In genomic region chr12:109433618-109434017, GRCh38 we compare ENCODE assay signal across 12 cellular contexts. TPM values are rescaled to one million over a fixed set of nuclear protein-coding genes. Genes with fewer than 3 reads are reported as not detected.
A peak's percentile ranks its signal among the peaks of the same experiment; 100 is the strongest.
DNase-seq lines count a peak whose midpoint lies in the region; ATAC-seq, FAIRE-seq and TF ChIP-seq lines count a peak whose summit lies in the region.
"Had no signal": no experiment of that assay in that cellular context is flagged by ENCODE, and none has a peak within 500 bp of the region (broad histone marks: within the 10 kb centered on the region; RNA-seq: fewer than 3 reads in every experiment).

No MANE protein-coding gene starts in this region.

- DNase-seq in COLO668 (lab: John Stamatoyannopoulos, UW; ENCODE audit: unreplicated experiment), result peak; percentile 13
- DNase-seq in HuH-7 (ENCODE audit: low spot score), result peak; percentile 75
- peak; percentile 37 for DNase-seq in nephron progenitor cell
- DNase-seq in glomerular visceral epithelial cell (ENCODE audit: extremely low spot score), result no peak
- DNase-seq in frontal cortex (ENCODE audit: low spot score in 2 of 2), result no peak
- DNase-seq in GM20000 (ENCODE audit: low spot score), result no peak
- DNase-seq: head of caudate nucleus, NCI-H1105, T-helper 17 cell had no signal

- peak overlapping the region; percentile 61 to 89 for H3K27ac ChIP-seq in esophagus (ENCODE audit: low read depth in 2 of 2, low read length in 1 of 2)

- peaks cover 36% of the 10 kb centered on the region for H3K4me1 Mint-ChIP-seq in nephron progenitor cell

- ATAC-seq in HG03432 (IDR thresholded peaks at IDR 0.05; ENCODE audit: unreplicated experiment), result no peak

- H3K36me3 ChIP-seq in esophagus (ENCODE audit: control insufficient read depth in 2 of 2, insufficient read depth in 2 of 2, low read length in 1 of 2), result no peaks in the 10 kb centered on the region

- no peak for FAIRE-seq in frontal cortex (lab: Jason Lieb, UNC)

- H3K36me3 Mint-ChIP-seq in nephron progenitor cell (ENCODE audit: low read depth), result no peaks in the 10 kb centered on the region
- H3K36me3 Mint-ChIP-seq: activated naive CD8-positive, alpha-beta T cell had no signal

- H3K27me3 Mint-ChIP-seq in nephron progenitor cell (ENCODE audit: low read depth, poor library complexity), result peaks cover 3% of the 10 kb centered on the region
- H3K27me3 Mint-ChIP-seq: activated naive CD8-positive, alpha-beta T cell; T-helper 17 cell had no signal

- H3K4me3 ChIP-seq in esophagus (ENCODE audit: low read depth in 1 of 2, low read length in 2 of 2), result no peak overlapping the region

- peak; percentile 44 for TF ChIP-seq CTCF in nephron progenitor cell (IDR thresholded peaks at IDR 0.05)
- no peak for TF ChIP-seq CTCF in GM20000 (IDR thresholded peaks at IDR 0.05; ENCODE audit: extremely low read depth, missing control alignments)

- no peaks in the 10 kb centered on the region for H3K9me3 Mint-ChIP-seq in nephron progenitor cell

- H3K9me3 ChIP-seq in esophagus (ENCODE audit: control insufficient read depth in 2 of 2, insufficient read depth in 1 of 2, low read depth in 1 of 2, low read length in 1 of 2), result peaks cover 0 to 3% of the 10 kb centered on the region in 2 donors

- peaks cover 2 to 10% of the 10 kb centered on the region in 2 donors for H3K4me1 ChIP-seq in esophagus (ENCODE audit: control insufficient read depth in 2 of 2, insufficient read depth in 2 of 2, low read length in 1 of 2)

- H3K4me3 Mint-ChIP-seq in nephron progenitor cell, result no peak overlapping the region
- H3K4me3 Mint-ChIP-seq: T-helper 17 cell had no signal

- no peak overlapping the region for H3K27ac Mint-ChIP-seq in nephron progenitor cell
- H3K27ac Mint-ChIP-seq: activated naive CD8-positive, alpha-beta T cell had no signal

- H3K27me3 ChIP-seq in esophagus (ENCODE audit: control insufficient read depth in 1 of 2, insufficient read depth in 2 of 2, low read length in 2 of 2), result no peaks in the 10 kb centered on the region

- WGBS in esophagus, 2 donors, result 70 to 71% methylated on average over 4 of the region's 4 CpGs

RNA-seq across cellular contexts. Expression of gene KCTD10, which starts 43.5 kb away (rescaled TPM):
- 10 to 100 TPM; 15.4 to 28.2 TPM for polyA plus RNA-seq in esophagus
- total RNA-seq in frontal cortex, result 42.8 TPM

RNA-seq across cellular contexts. Expression of gene UBE3B, which starts 43.8 kb away (rescaled TPM):
- polyA plus RNA-seq in esophagus, result 10 to 100 TPM; 12.6 to 14.0 TPM
- total RNA-seq in frontal cortex, result 15.5 TPM

Comparison
In these comparisons a context has a peak if more than half of its experiments do, and no peak if none do; other contexts are left out.
1. DNase-seq: peak in COLO668 (single experiment), HuH-7 (single experiment) and nephron progenitor cell (single experiment); none in glomerular visceral epithelial cell (single experiment), frontal cortex (0 of 2) and GM20000 (single experiment).